Comparison of ENCODE assay signal across 24 cellular contexts in genomic region chr1:180218806-180219765, GRCh38. TPM values are rescaled to one million over a fixed set of nuclear protein-coding genes. Genes with fewer than 3 reads are reported as not detected.
"Had no signal": no experiment of that assay in that cellular context is flagged by ENCODE, and none has a peak within 500 bp of the region (broad histone marks: within the 10 kb centered on the region; RNA-seq: fewer than 3 reads in every experiment).

No MANE protein-coding gene starts in this region.

- H3K4me2 ChIP-seq: KMS-11 had no signal

- DNase-seq: activated CD4-positive, alpha-beta T cell treated with anti-CD3 and anti-CD28 coated beads for 4 hours; activated CD8-positive, alpha-beta memory T cell treated with anti-CD3 and anti-CD28 coated beads, Interleukin-2, amount 50 U/mL, for 48 hours; activated CD8-positive, alpha-beta T cell treated with anti-CD3 and anti-CD28 coated beads, Interleukin-2, amount 10 ng/mL, durations not matched to agents 7 days and 5 days; activated gamma-delta T cell treated with Interleukin-2 at 50 U/mL for 16 hours; activated naive CD4-positive, alpha-beta T cell treated with anti-CD3 and anti-CD28 coated beads, Interleukin-2, amount 10 ng/mL, durations not matched to agents 7 days and 5 days; activated naive CD8-positive, alpha-beta T cell treated with anti-CD3 and anti-CD28 coated beads for 36 hours; activated T-cell treated with anti-CD3 and anti-CD28 coated beads, Interleukin-2, amount 50 U/mL, for 1 hour; brain microvascular endothelial cell; NCI-H1092; NCI-H1417 treated with DMSO at 0.1 percent for 48 hours; NCI-H1694; NCI-H2029; NCI-H345; NCI-H510A; NCI-H526 treated with DMSO at 0.1 percent for 48 hours; PC-3; SIG-M5; T-cell had no signal

- H3K27ac Mint-ChIP-seq: activated CD8-positive, alpha-beta T cell treated with anti-CD3 and anti-CD28 coated beads, Interleukin-2, amount 10 ng/mL, durations not matched to agents 7 days and 5 days; activated naive CD4-positive, alpha-beta T cell treated with anti-CD3 and anti-CD28 coated beads, Interleukin-2, amount 10 ng/mL, durations not matched to agents 7 days and 5 days; activated naive CD8-positive, alpha-beta T cell treated with anti-CD3 and anti-CD28 coated beads for 36 hours; T-cell had no signal

- H3K4me3 Mint-ChIP-seq: activated CD8-positive, alpha-beta T cell treated with anti-CD3 and anti-CD28 coated beads, Interleukin-2, amount 10 ng/mL, durations not matched to agents 7 days and 5 days; activated naive CD4-positive, alpha-beta T cell treated with anti-CD3 and anti-CD28 coated beads, Interleukin-2, amount 10 ng/mL, durations not matched to agents 7 days and 5 days; activated naive CD8-positive, alpha-beta T cell treated with anti-CD3 and anti-CD28 coated beads for 36 hours; T-cell had no signal

- H3K36me3 ChIP-seq: brain microvascular endothelial cell, cardiac muscle cell had no signal

- H3K27ac ChIP-seq: brain microvascular endothelial cell, cardiac muscle cell, KMS-11, SK-N-MC had no signal

- H3K4me3 ChIP-seq: cardiac muscle cell, SK-N-MC had no signal

- H3K36me3 Mint-ChIP-seq: activated naive CD4-positive, alpha-beta T cell treated with anti-CD3 and anti-CD28 coated beads, Interleukin-2, amount 10 ng/mL, durations not matched to agents 7 days and 5 days; activated naive CD8-positive, alpha-beta T cell treated with anti-CD3 and anti-CD28 coated beads for 36 hours; T-cell had no signal

- ATAC-seq: activated CD4-positive, CD25-positive, alpha-beta regulatory T cell treated with anti-CD3 and anti-CD28 coated beads, Interleukin-2, amount 50 U/mL, for 24 hours; activated CD8-positive, alpha-beta T cell treated with anti-CD3 and anti-CD28 coated beads, Interleukin-2, amount 10 ng/mL, durations not matched to agents 7 days and 5 days; PC-3; T-cell had no signal

RNA-seq across cellular contexts. Expression of gene LHX4, which starts 11.0 kb away (rescaled TPM):
- total RNA-seq: activated CD8-positive, alpha-beta T cell treated with anti-CD3 and anti-CD28 coated beads, Interleukin-2, amount 10 ng/mL, durations not matched to agents 7 days and 5 days; activated naive CD8-positive, alpha-beta T cell treated with anti-CD3 and anti-CD28 coated beads for 36 hours; cardiac muscle cell; MCF 10A; T-helper 2 cell treated with Interferon-gamma antibody and Interleukin-4, amounts not matched to agents 100 ng/mL and 5 ng/mL, for 36 hours had no signal
